Comparison of ENCODE assay signal across 9 cellular contexts in genomic region chr11:92707173-92707619, GRCh38.
DNase-seq lines count a peak whose midpoint lies in the region; ATAC-seq and TF ChIP-seq lines count a peak whose summit lies in the region.
"Had no signal": no experiment of that assay in that cellular context is flagged by ENCODE, and none has a peak within 500 bp of the region (broad histone marks: within the 10 kb centered on the region; RNA-seq: fewer than 3 reads in every experiment).

No MANE protein-coding gene starts in this region.

- ATAC-seq in GM21360 (IDR thresholded peaks at IDR 0.05; ENCODE audit: unreplicated experiment), result no peak

- H3K4me3 ChIP-seq in epithelial cell of proximal tubule (ENCODE audit: low read depth, low read length), result no peak overlapping the region
- no peak overlapping the region for H3K4me3 ChIP-seq in skeletal muscle cell (ENCODE audit: low read depth, low read length)

- no peak for TF ChIP-seq CTCF in epithelial cell of proximal tubule (conservative IDR thresholded peaks at IDR 0.05; ENCODE audit: low read depth, low read length)

- peak; percentile 28 for DNase-seq in NCI-H1092 treated with DMSO at 0.1 percent for 48 hours (lab: John Stamatoyannopoulos, UW)
- peak; percentile 96 for DNase-seq in NCI-H510A treated with DMSO at 0.1 percent for 48 hours (lab: John Stamatoyannopoulos, UW)
- DNase-seq in epithelial cell of proximal tubule (ENCODE audit: low read depth), result peak; percentile 1
- DNase-seq in skeletal muscle cell (ENCODE audit: low read depth), result peak; percentile 69
- no peak for DNase-seq in activated effector memory CD4-positive, alpha-beta T cell treated with anti-CD3 and anti-CD28 coated beads, Interleukin-2, amount 50 U/mL, for 16 hours
- no peak for DNase-seq in activated naive CD4-positive, alpha-beta T cell (lab: John Stamatoyannopoulos, UW)
- DNase-seq in Kasumi-1 (lab: John Stamatoyannopoulos, UW), result no peak
- DNase-seq: activated CD8-positive, alpha-beta memory T cell treated with anti-CD3 and anti-CD28 coated beads, Interleukin-2, amount 50 U/mL, for 4 hours had no signal

Comparison
In these comparisons a context has a peak if more than half of its experiments do, and no peak if none do; other contexts are left out.
1. DNase-seq: peak in NCI-H1092 treated with DMSO at 0.1 percent for 48 hours (single experiment), NCI-H510A treated with DMSO at 0.1 percent for 48 hours (single experiment), epithelial cell of proximal tubule (single experiment) and skeletal muscle cell (single experiment); none in activated effector memory CD4-positive, alpha-beta T cell treated with anti-CD3 and anti-CD28 coated beads, Interleukin-2, amount 50 U/mL, for 16 hours (single experiment), activated naive CD4-positive, alpha-beta T cell (0 of 4) and Kasumi-1 (0 of 2).